In the genomic region with DNA sequence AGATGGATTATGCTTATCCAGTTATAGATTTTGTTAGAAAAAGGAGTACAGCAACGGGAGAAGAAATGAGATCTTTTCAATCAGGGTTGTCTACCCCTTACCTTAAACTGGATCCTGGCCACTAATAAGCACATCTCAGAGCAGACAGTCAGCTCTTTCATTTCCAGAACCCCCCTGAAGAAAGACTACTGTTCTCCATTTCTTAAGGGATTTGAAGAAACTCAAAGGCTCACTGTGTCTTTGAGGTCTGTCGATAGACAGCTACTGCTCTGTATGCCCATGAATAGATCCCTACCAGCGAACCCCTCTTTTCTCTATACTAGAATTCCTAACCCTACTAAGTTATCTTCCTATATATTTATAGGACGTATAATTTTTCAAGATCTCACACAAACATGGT, we compare ENCODE assay signal across 8 cellular contexts. TPM values are rescaled to one million over a fixed set of nuclear protein-coding genes. Genes with fewer than 3 reads are reported as not detected.
DNase-seq lines count a peak whose midpoint lies in the region; ATAC-seq, FAIRE-seq and TF ChIP-seq lines count a peak whose summit lies in the region.

No MANE protein-coding gene starts in this region.

- DNase-seq in H7 (peak; percentile 36), hepatocyte (ENCODE audit: low spot score) (no peak), smooth muscle cell (lab: John Stamatoyannopoulos, UW; ENCODE audit: unreplicated experiment) (no peak), nucleus accumbens (lab: John Stamatoyannopoulos, UW) (no peak), urothelium cell line (ENCODE audit: low spot score) (no peak)
- DNase-seq in stimulated activated CD4-positive, alpha-beta T cell treated with anti-CD3 and anti-CD28 coated beads, Interleukin-4, amount 100 ng/mL, for 24 hours, result no peak

- no peak for FAIRE-seq in urothelium cell line (lab: Jason Lieb, UNC)

- H3K9me2 ChIP-seq in hepatocyte (replicated peaks; ENCODE audit: insufficient read depth), result no peaks in the 10 kb centered on the region

- H3K9me3 ChIP-seq in hepatocyte (ENCODE audit: low read depth) (peaks cover 6% of the 10 kb centered on the region), smooth muscle cell (replicated peaks; ENCODE audit: low read depth) (no peaks in the 10 kb centered on the region)

- no peak for ATAC-seq in GM21825 (IDR thresholded peaks at IDR 0.05; ENCODE audit: unreplicated experiment)

- no peaks in the 10 kb centered on the region for H3F3A ChIP-seq in smooth muscle cell (ENCODE audit: low read depth)

- peak overlapping the region; percentile 95 for H3K4me3 ChIP-seq in H7 (ENCODE audit: insufficient read depth, low read depth, low read length)
- peak overlapping the region; percentile 73 for H3K4me3 ChIP-seq in WI38 (ENCODE audit: low read depth, low read length)
- H3K4me3 ChIP-seq in hepatocyte, result peak overlapping the region; percentile 76
- H3K4me3 ChIP-seq in smooth muscle cell, result peak overlapping the region; percentile 74

- H3K27ac ChIP-seq in hepatocyte (peak overlapping the region; percentile 92), smooth muscle cell (ENCODE audit: low read depth) (peak overlapping the region; percentile 87)

- peak overlapping the region; percentile 64 for H2AFZ ChIP-seq in hepatocyte
- no peak overlapping the region for H2AFZ ChIP-seq in smooth muscle cell (ENCODE audit: low read depth)

- H4K20me1 ChIP-seq in hepatocyte (ENCODE audit: insufficient read depth, poor library complexity, severe bottlenecking) (peaks cover 34% of the 10 kb centered on the region), smooth muscle cell (ENCODE audit: low read depth) (peaks cover 51% of the 10 kb centered on the region)

- peak overlapping the region; percentile 83 for H3K9ac ChIP-seq in smooth muscle cell (ENCODE audit: low read depth)

- H3K79me2 ChIP-seq in hepatocyte (peaks cover 82% of the 10 kb centered on the region), smooth muscle cell (ENCODE audit: low read depth) (peaks cover 84% of the 10 kb centered on the region)

- H3K4me1 ChIP-seq in hepatocyte (ENCODE audit: insufficient read depth), result peaks cover 32% of the 10 kb centered on the region
- H3K4me1 ChIP-seq in smooth muscle cell (ENCODE audit: low read depth), result peaks cover 14% of the 10 kb centered on the region

- 0% methylated on average over 4 of the region's 4 CpGs for WGBS in hepatocyte (ENCODE audit: low lambda C conversion rate, missing lambda C conversion rate)
- WGBS in smooth muscle cell (ENCODE audit: low lambda C conversion rate), result 5% methylated on average over 4 of the region's 4 CpGs

- H3K36me3 ChIP-seq in H7 (replicated peaks; ENCODE audit: control insufficient read depth, insufficient read depth, low read length), result peaks cover under 1% of the 10 kb centered on the region; the same call in 1 of the 2 replicates
- no peaks in the 10 kb centered on the region for H3K36me3 ChIP-seq in hepatocyte (replicated peaks; ENCODE audit: insufficient read depth, low read depth)
- no peaks in the 10 kb centered on the region for H3K36me3 ChIP-seq in smooth muscle cell (ENCODE audit: low read depth)

- H3K27me3 ChIP-seq in H7 (ENCODE audit: control insufficient read depth, insufficient read depth, low read length) (no peaks in the 10 kb centered on the region), hepatocyte (no peaks in the 10 kb centered on the region), smooth muscle cell (ENCODE audit: low read depth) (no peaks in the 10 kb centered on the region)

- TF ChIP-seq CTCF in WI38 (IDR thresholded peaks at IDR 0.05; ENCODE audit: low read depth, low read length), result no peak
- TF ChIP-seq CTCF in hepatocyte (IDR thresholded peaks at IDR 0.05; ENCODE audit: poor library complexity), result no peak
- no peak for TF ChIP-seq CTCF in smooth muscle cell (IDR thresholded peaks at IDR 0.05; ENCODE audit: borderline replicate concordance, insufficient read depth, poor library complexity, severe bottlenecking)

- H3K4me2 ChIP-seq in hepatocyte (peak overlapping the region; percentile 71), smooth muscle cell (peak overlapping the region; percentile 87)

RNA-seq across cellular contexts. Expression of a gene that starts 1.0 kb away (rescaled TPM):
- total RNA-seq in H7 (2014; rRNA removed; shearing (Covaris generic)), result 38.4 and 38.7 TPM in 2 replicates
- 337 and 374 TPM in 2 replicates for total RNA-seq in hepatocyte
- 192 and 223 TPM in 2 replicates for polyA plus RNA-seq in hepatocyte
- total RNA-seq in smooth muscle cell, result 98.0 and 107 TPM in 2 replicates
- polyA plus RNA-seq in smooth muscle cell, result 88.8 and 128 TPM in 2 replicates
